In the genomic region with DNA sequence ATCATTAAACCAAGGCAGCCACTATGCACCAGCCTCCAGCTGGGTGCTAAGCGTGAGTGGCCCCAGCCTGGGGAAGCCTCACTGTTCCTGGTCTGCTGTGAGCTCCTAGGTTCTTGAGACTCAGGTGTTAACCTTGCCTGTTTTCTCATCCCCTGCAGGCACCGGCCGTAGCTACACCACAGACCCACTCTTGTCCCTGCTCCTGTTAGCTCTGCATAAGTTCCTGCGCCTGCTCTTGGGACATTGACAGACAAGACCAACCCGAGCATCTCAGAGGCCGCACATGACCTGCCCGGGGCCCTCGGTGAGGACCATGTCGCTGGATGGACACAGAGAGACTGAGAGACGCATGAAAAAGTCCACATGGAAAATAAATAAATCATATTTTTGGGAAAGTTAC, we compare ENCODE assay signal across 18 cellular contexts. TPM values are rescaled to one million over a fixed set of nuclear protein-coding genes. Genes with fewer than 3 reads are reported as not detected.
DNase-seq lines count a peak whose midpoint lies in the region; ATAC-seq, FAIRE-seq and TF ChIP-seq lines count a peak whose summit lies in the region.
"Had no signal": no experiment of that assay in that cellular context is flagged by ENCODE, and none has a peak within 500 bp of the region (broad histone marks: within the 10 kb centered on the region; RNA-seq: fewer than 3 reads in every experiment).

No MANE protein-coding gene starts in this region.

- in situ Hi-C loops in HepG2 (cut with HindIII; ENCODE audit: extremely low pct_ligation_motif_present, low pct_unique_long_range_greater_than_20kb) (no loop called here), K562 (cut with MboI) (no loop called here)

- H2AFZ ChIP-seq in HepG2 (ENCODE audit: low read length) = no peak overlapping the region
- no peak overlapping the region for H2AFZ ChIP-seq in K562 (ENCODE audit: low read depth, low read length)

- H4K20me1 ChIP-seq in HepG2 (ENCODE audit: insufficient read depth, low read length) (no peaks in the 10 kb centered on the region), K562 (replicated peaks; ENCODE audit: control insufficient read depth, insufficient read depth, low read length) (no peaks in the 10 kb centered on the region)
- H4K20me1 ChIP-seq: BLaER1 had no signal

- no peaks in the 10 kb centered on the region for H3K9me1 ChIP-seq in K562 (ENCODE audit: control insufficient read depth, insufficient read depth, low read length)

- H3K27ac ChIP-seq in HepG2 (ENCODE audit: extremely low read length, insufficient read depth, low read length) (no peak overlapping the region), right lobe of liver (no peak overlapping the region), K562 (ENCODE audit: extremely low read depth, low read depth, low read length) (no peak overlapping the region)
- H3K27ac ChIP-seq: BLaER1, HL-60, KMS-11 had no signal

- TF ChIP-seq POLR2A in HepG2 (IDR thresholded peaks at IDR 0.05; ENCODE audit: insufficient read depth in 1 of 2, low read depth in 2 of 2, low read length in 2 of 2) (no peak), right lobe of liver (IDR thresholded peaks at IDR 0.05) (no peak), K562 (conservative IDR thresholded peaks at IDR 0.05) (no peak)

- ATAC-seq in HepG2 (peak; percentile 47; the same call in 2 of the 3 replicates), right lobe of liver (no peak), K562 (peak; percentile 59), omental fat pad (ENCODE audit: low FRiP score) (no peak)
- ATAC-seq: GM12878, HCT116 had no signal

- H3K79me2 ChIP-seq in HepG2 (ENCODE audit: insufficient read depth, low read length) = no peaks in the 10 kb centered on the region
- H3K79me2 ChIP-seq in K562 (ENCODE audit: control insufficient read depth, insufficient read depth, low read length) = no peaks in the 10 kb centered on the region

- POLR2A ChIA-PET in HepG2 (lab: Yijun Ruan, JAX) = interaction anchor here (1.4 kb wide), 1 partner anchor 42 kb away, joined by 4 read pairs; the partner anchor contains the start of gene POP4
- POLR2A ChIA-PET in K562 (lab: Yijun Ruan, JAX) = interaction anchor here (2.6 kb wide), 1 partner anchor 12 kb away, joined by 8 read pairs; no protein-coding TSS in a partner anchor

- no peak overlapping the region for H3K9ac ChIP-seq in HepG2 (ENCODE audit: insufficient read depth, low read depth, low read length)
- H3K9ac ChIP-seq in K562 (ENCODE audit: insufficient read depth in 1 of 2, low read depth in 2 of 2, low read length in 2 of 2) = no peak overlapping the region
- H3K9ac ChIP-seq: BLaER1, KMS-11 had no signal

- FAIRE-seq in HepG2 (lab: Jason Lieb, UNC) (no peak), K562 (lab: Jason Lieb, UNC) (no peak), D721Med (lab: Jason Lieb, UNC) (no peak)
- FAIRE-seq: GM12878 had no signal

- no peaks in the 10 kb centered on the region for H3K4me1 ChIP-seq in HepG2 (ENCODE audit: insufficient read depth, low read length)
- no peaks in the 10 kb centered on the region for H3K4me1 ChIP-seq in right lobe of liver
- H3K4me1 ChIP-seq in K562 (replicated peaks in 1 of 2; ENCODE audit: control insufficient read depth in 2 of 2, insufficient read depth in 2 of 2, low read length in 2 of 2) = no peaks in the 10 kb centered on the region; a peak in 1 of 5 replicates
- H3K4me1 ChIP-seq: BLaER1, Caco-2 had no signal

- TF ChIP-seq CTCF in HepG2 (CRISPR knock-in tag; IDR thresholded peaks at IDR 0.05) (no peak), right lobe of liver (IDR thresholded peaks at IDR 0.05) (no peak), K562 (IDR thresholded peaks at IDR 0.05 in 2 of 3, conservative IDR thresholded peaks at IDR 0.05 in 1 of 3; ENCODE audit: insufficient read depth in 2 of 3, low read depth in 1 of 3, low read length in 3 of 3) (no peak), D721Med (IDR thresholded peaks at IDR 0.05; ENCODE audit: insufficient read depth, missing control alignments) (no peak), omental fat pad (IDR thresholded peaks at IDR 0.05) (no peak)

- no peak for TF ChIP-seq EP300 in HepG2 (IDR thresholded peaks at IDR 0.05; ENCODE audit: low read depth in 2 of 2, low read length in 2 of 2)
- no peak for TF ChIP-seq EP300 in HepG2 (CRISPR knock-in tag; IDR thresholded peaks at IDR 0.05; ENCODE audit: borderline replicate concordance)
- no peak for TF ChIP-seq EP300 in K562 (IDR thresholded peaks at IDR 0.05; ENCODE audit: low read length)

- H3K36me3 ChIP-seq in HepG2 (replicated peaks in 1 of 2; ENCODE audit: control insufficient read depth in 1 of 2, insufficient read depth in 2 of 2, low read length in 2 of 2) (no peaks in the 10 kb centered on the region), right lobe of liver (no peaks in the 10 kb centered on the region), K562 (ENCODE audit: control insufficient read depth, insufficient read depth, low read length) (no peaks in the 10 kb centered on the region)
- H3K36me3 ChIP-seq: BLaER1 had no signal

- intact Hi-C loops in HepG2 (cut with micrococcal nuclease; ENCODE audit: unreplicated experiment) (no loop called here), right lobe of liver (cut with DNase I) (no loop called here), K562 (cut with micrococcal nuclease) (no loop called here)

- H3K4me3 ChIP-seq in HepG2 (replicated peaks in 1 of 3; ENCODE audit: insufficient read depth in 1 of 3, low read depth in 2 of 3, low read length in 3 of 3) (no peak overlapping the region), right lobe of liver (no peak overlapping the region), K562 (no peak overlapping the region)
- H3K4me3 ChIP-seq: BLaER1, GM12878 had no signal

- H3K27me3 ChIP-seq in HepG2 (ENCODE audit: control insufficient read depth in 1 of 2, insufficient read depth in 2 of 2, low read length in 2 of 2) (peaks cover 1 to 5% of the 10 kb centered on the region in 2 experiments; a peak in 1 of 5 replicates), right lobe of liver (no peaks in the 10 kb centered on the region), K562 (ENCODE audit: control insufficient read depth in 2 of 2, insufficient read depth in 2 of 2, low read length in 2 of 2) (peaks cover 6 to 38% of the 10 kb centered on the region in 2 experiments; a peak in 4 of 5 replicates)
- H3K27me3 ChIP-seq: BLaER1 had no signal

- TF ChIP-seq RAD21 in HepG2 (CRISPR knock-in tag; IDR thresholded peaks at IDR 0.05) (no peak), K562 (CRISPR knock-in tag; conservative IDR thresholded peaks at IDR 0.05 in 1 of 2, IDR thresholded peaks at IDR 0.05 in 1 of 2) (no peak)

- DNase-seq in HepG2 (ENCODE audit: low spot score) = no peak
- no peak for DNase-seq in right lobe of liver
- no peak for DNase-seq in K562 (ENCODE audit: extremely low read depth in 1 of 4, low spot score in 3 of 4)
- DNase-seq in islet precursor cell = peak; percentile 49
- no peak for DNase-seq in HPDE6-E6E7 (ENCODE audit: extremely low spot score)
- no peak for DNase-seq in D721Med (ENCODE audit: insufficient read length, low spot score)
- DNase-seq in omental fat pad (ENCODE audit: low spot score) = no peak
- DNase-seq: AML-193; Caco-2; CD8-positive, alpha-beta memory T cell; DMS79 had no signal

- H3K4me2 ChIP-seq in HepG2 (ENCODE audit: low read depth, low read length) = no peak overlapping the region
- no peak overlapping the region for H3K4me2 ChIP-seq in K562 (ENCODE audit: insufficient read depth, low read length)
- H3K4me2 ChIP-seq: BLaER1, KMS-11 had no signal

- 42% methylated on average over 9 of the region's 10 CpGs for WGBS in HepG2 (ENCODE audit: low lambda C conversion rate)
- 49% methylated on average over 10 of the region's 10 CpGs for WGBS in right lobe of liver (ENCODE audit: insufficient coverage, low coverage, low lambda C conversion rate, missing lambda C conversion rate)
- 2% methylated on average over 10 of the region's 10 CpGs for WGBS in K562 (ENCODE audit: insufficient coverage, low coverage, missing lambda C conversion rate)

- BruUV-seq in HepG2 (replicated peaks; lab: Mats Ljungman, UMichigan) = no TSS peak
- no TSS peak for BruUV-seq in K562 (replicated peaks; lab: Mats Ljungman, UMichigan)

- CTCF ChIA-PET in HepG2 (lab: Yijun Ruan, JAX; ENCODE audit: low intra/inter-chr PET ratio, low total read pairs) = no interaction called here
- CTCF ChIA-PET in K562 (lab: Yijun Ruan, JAX; ENCODE audit: low intra/inter-chr PET ratio) = no interaction called here

- H3K9me3 ChIP-seq in HepG2 (ENCODE audit: low read length) (peaks cover 9% of the 10 kb centered on the region; the same call in 1 of the 2 replicates), right lobe of liver (no peaks in the 10 kb centered on the region), K562 (replicated peaks; ENCODE audit: control insufficient read depth, insufficient read depth, low read depth, low read length) (no peaks in the 10 kb centered on the region)

RNA-seq across cellular contexts. Expression of gene VSTM2B, which starts 37.9 kb away (rescaled TPM):
- total RNA-seq in HepG2 (2016; rRNA removed; fragmentation: Illumina TruSeq; extraction: Trizol) (not detected in 2 replicates), right lobe of liver (not detected), K562 (2014; rRNA removed) (not detected in 2 replicates), K562 (2014; rRNA removed; fragmentation: Illumina TruSeq; extraction: Trizol) (not detected in 2 replicates), K562 (2015; rRNA removed; fragmentation: Illumina TruSeq; extraction: Trizol) (not detected in 2 replicates), K562 (2021) (not detected in 2 replicates), omental fat pad (not detected)
- not detected in 2 replicates for total RNA-seq in HepG2 (2016; cell fraction: cytosol; rRNA removed; fragmentation: Illumina TruSeq; extraction: Trizol; ENCODE audit: low read depth)
- total RNA-seq in HepG2 (2016; cell fraction: insoluble cytoplasmic fraction; rRNA removed; fragmentation: Illumina TruSeq; extraction: Trizol) = not detected in 2 replicates
- total RNA-seq in HepG2 (2016; cell fraction: membrane; rRNA removed; fragmentation: Illumina TruSeq; extraction: Trizol) = not detected in 2 replicates
- not detected in 2 replicates for total RNA-seq in HepG2 (2016; cell fraction: nucleus; rRNA removed; fragmentation: Illumina TruSeq; extraction: Trizol)
- polyA plus RNA-seq in HepG2 (2011; rRNA removed) (not detected in 2 replicates), K562 (2011; rRNA removed) (not detected in 2 replicates), K562 (2014; fragmentation: Illumina TruSeq; extraction: Trizol) (not detected in 2 replicates), K562 (2014; fragmentation: Nextera tagmentation; extraction: Ambion mirVana) (not detected), K562 (2014; rRNA removed) (not detected in 2 replicates)
- polyA plus RNA-seq in HepG2 (2011; cell fraction: cytosol; rRNA removed) = not detected in 2 replicates
- polyA plus RNA-seq in HepG2 (2011; cell fraction: nucleus; rRNA removed) = not detected in 2 replicates
- not detected in 2 replicates for polyA plus RNA-seq in HepG2 (2012)
- not detected in 2 replicates for polyA plus RNA-seq in HepG2 (2016; cell fraction: cytosol; fragmentation: Illumina TruSeq; extraction: Trizol; ENCODE audit: low read depth)
- not detected in 2 replicates for polyA plus RNA-seq in HepG2 (2016; cell fraction: insoluble cytoplasmic fraction; fragmentation: Illumina TruSeq; extraction: Trizol; ENCODE audit: low read depth)
- not detected in 2 replicates for polyA plus RNA-seq in HepG2 (2016; cell fraction: membrane; fragmentation: Illumina TruSeq; extraction: Trizol; ENCODE audit: low read depth)
- polyA plus RNA-seq in HepG2 (2016; cell fraction: nucleus; fragmentation: Illumina TruSeq; extraction: Trizol; ENCODE audit: insufficient read depth, low read depth) = not detected in 2 replicates
- not detected in 2 replicates for polyA minus RNA-seq in HepG2 (2011; rRNA and poly(A)+ RNA removed; ENCODE audit: low replicate concordance)
- not detected in 2 replicates for polyA minus RNA-seq in HepG2 (2011; cell fraction: cytosol; rRNA and poly(A)+ RNA removed)
- not detected in 2 replicates for polyA minus RNA-seq in HepG2 (2011; cell fraction: nucleus; rRNA and poly(A)+ RNA removed)
- not detected in 2 replicates for total RNA-seq in K562 (2011; cell fraction: chromatin; rRNA removed; ENCODE audit: low replicate concordance)
- total RNA-seq in K562 (2011; cell fraction: nucleolus; rRNA removed) = not detected in 2 replicates
- total RNA-seq in K562 (2011; cell fraction: nucleoplasm; rRNA removed) = not detected in 2 replicates
- polyA plus RNA-seq in K562 (2011; cell fraction: cytosol; rRNA removed) = not detected in 2 replicates
- not detected in 2 replicates for polyA plus RNA-seq in K562 (2011; cell fraction: nucleus; rRNA removed)
- polyA plus RNA-seq in K562 (2012) = not detected in 2 replicates
- polyA minus RNA-seq in K562 (2011; rRNA and poly(A)+ RNA removed) = not detected in 2 replicates
- not detected in 2 replicates for polyA minus RNA-seq in K562 (2011; cell fraction: cytosol; rRNA and poly(A)+ RNA removed)
- not detected in 2 replicates for polyA minus RNA-seq in K562 (2011; cell fraction: nucleus; rRNA and poly(A)+ RNA removed)
- total RNA-seq: A673; Caco-2; CD8-positive, alpha-beta memory T cell; GM12878 had no signal
- polyA plus RNA-seq: CD8-positive, alpha-beta memory T cell; GM12878; IgD-negative memory B cell had no signal

RNA-seq across cellular contexts. Expression of gene POP4, which starts 42.4 kb away (rescaled TPM):
- total RNA-seq in HepG2 (2016; rRNA removed; fragmentation: Illumina TruSeq; extraction: Trizol) (84.0 and 120 TPM in 2 replicates), right lobe of liver (10 to 100 TPM; 28.5 to 58.5 (median 34.8) TPM), K562 (2014; rRNA removed) (95.5 and 113 TPM in 2 replicates), K562 (2014; rRNA removed; fragmentation: Illumina TruSeq; extraction: Trizol) (110 TPM in 2 replicates), K562 (2015; rRNA removed; fragmentation: Illumina TruSeq; extraction: Trizol) (108 and 113 TPM in 2 replicates), K562 (2021) (86.1 and 92.6 TPM in 2 replicates), omental fat pad (10 to 100 TPM; 52.9 to 62.4 (median 55.0) TPM)
- 26.0 and 27.8 TPM in 2 replicates for total RNA-seq in HepG2 (2016; cell fraction: cytosol; rRNA removed; fragmentation: Illumina TruSeq; extraction: Trizol; ENCODE audit: low read depth)
- 84.6 and 128 TPM in 2 replicates for total RNA-seq in HepG2 (2016; cell fraction: insoluble cytoplasmic fraction; rRNA removed; fragmentation: Illumina TruSeq; extraction: Trizol)
- 37.0 and 39.3 TPM in 2 replicates for total RNA-seq in HepG2 (2016; cell fraction: membrane; rRNA removed; fragmentation: Illumina TruSeq; extraction: Trizol)
- 39.0 and 42.5 TPM in 2 replicates for total RNA-seq in HepG2 (2016; cell fraction: nucleus; rRNA removed; fragmentation: Illumina TruSeq; extraction: Trizol)
- polyA plus RNA-seq in HepG2 (2011; rRNA removed) (29.4 and 32.2 TPM in 2 replicates), K562 (2011; rRNA removed) (86.1 and 99.0 TPM in 2 replicates), K562 (2014; fragmentation: Illumina TruSeq; extraction: Trizol) (98.2 and 111 TPM in 2 replicates), K562 (2014; fragmentation: Nextera tagmentation; extraction: Ambion mirVana) (10 to 100 TPM; 42.1 to 59.6 TPM), K562 (2014; rRNA removed) (99.3 and 128 TPM in 2 replicates)
- 22.5 and 24.9 TPM in 2 replicates for polyA plus RNA-seq in HepG2 (2011; cell fraction: cytosol; rRNA removed)
- polyA plus RNA-seq in HepG2 (2011; cell fraction: nucleus; rRNA removed) = 46.3 and 51.2 TPM in 2 replicates
- polyA plus RNA-seq in HepG2 (2012) = 24.1 and 24.4 TPM in 2 replicates
- 25.5 and 26.4 TPM in 2 replicates for polyA plus RNA-seq in HepG2 (2016; cell fraction: cytosol; fragmentation: Illumina TruSeq; extraction: Trizol; ENCODE audit: low read depth)
- 117 and 122 TPM in 2 replicates for polyA plus RNA-seq in HepG2 (2016; cell fraction: insoluble cytoplasmic fraction; fragmentation: Illumina TruSeq; extraction: Trizol; ENCODE audit: low read depth)
- polyA plus RNA-seq in HepG2 (2016; cell fraction: membrane; fragmentation: Illumina TruSeq; extraction: Trizol; ENCODE audit: low read depth) = 29.0 and 32.5 TPM in 2 replicates
- polyA plus RNA-seq in HepG2 (2016; cell fraction: nucleus; fragmentation: Illumina TruSeq; extraction: Trizol; ENCODE audit: insufficient read depth, low read depth) = 58.8 and 67.0 TPM in 2 replicates
- 23.6 and 67.1 TPM in 2 replicates for polyA minus RNA-seq in HepG2 (2011; rRNA and poly(A)+ RNA removed; ENCODE audit: low replicate concordance)
- polyA minus RNA-seq in HepG2 (2011; cell fraction: cytosol; rRNA and poly(A)+ RNA removed) = 16.8 and 23.0 TPM in 2 replicates
- 45.1 and 53.7 TPM in 2 replicates for polyA minus RNA-seq in HepG2 (2011; cell fraction: nucleus; rRNA and poly(A)+ RNA removed)
- 71.1 and 129 TPM in 2 replicates for total RNA-seq in K562 (2011; cell fraction: chromatin; rRNA removed; ENCODE audit: low replicate concordance)
- 77.1 and 97.6 TPM in 2 replicates for total RNA-seq in K562 (2011; cell fraction: nucleolus; rRNA removed)
- total RNA-seq in K562 (2011; cell fraction: nucleoplasm; rRNA removed) = 95.7 and 96.5 TPM in 2 replicates
- 61.1 and 61.7 TPM in 2 replicates for polyA plus RNA-seq in K562 (2011; cell fraction: cytosol; rRNA removed)
- polyA plus RNA-seq in K562 (2011; cell fraction: nucleus; rRNA removed) = 106 and 126 TPM in 2 replicates
- 56.6 and 69.1 TPM in 2 replicates for polyA plus RNA-seq in K562 (2012)
- 86.3 and 90.5 TPM in 2 replicates for polyA minus RNA-seq in K562 (2011; rRNA and poly(A)+ RNA removed)
- 26.8 and 34.8 TPM in 2 replicates for polyA minus RNA-seq in K562 (2011; cell fraction: cytosol; rRNA and poly(A)+ RNA removed)
- polyA minus RNA-seq in K562 (2011; cell fraction: nucleus; rRNA and poly(A)+ RNA removed) = 62.5 and 81.8 TPM in 2 replicates

Comparison
In these comparisons a context has a peak if more than half of its experiments do, and no peak if none do; other contexts are left out.
1. ATAC-seq: peak in HepG2 (single experiment) and K562 (single experiment); none in right lobe of liver (0 of 4) and omental fat pad (single experiment).